8 cellular contexts compared by ENCODE assay signal in genomic region chr10:79608505-79609375, GRCh38. TPM values are rescaled to one million over a fixed set of nuclear protein-coding genes. Genes with fewer than 3 reads are reported as not detected.
DNase-seq lines count a peak whose midpoint lies in the region; ATAC-seq and TF ChIP-seq lines count a peak whose summit lies in the region.

No MANE protein-coding gene starts in this region.

- no peaks in the 10 kb centered on the region for H3K27me3 ChIP-seq in adrenal gland

- no peaks in the 10 kb centered on the region for H3K4me1 ChIP-seq in adrenal gland (replicated peaks in 1 of 2)

- DNase-seq in AG09309 (ENCODE audit: low read depth): no peak
- peak; percentile 21 for DNase-seq in NCI-H460 (ENCODE audit: extremely low read depth, low read depth)
- peak in 1 of 7 donors; percentile 9 for DNase-seq in adrenal gland
- DNase-seq in left colon: peak in 1 of 2 donors; percentile 58
- no peak for DNase-seq in type B pancreatic cell (ENCODE audit: extremely low spot score, unreplicated experiment)
- no peak for DNase-seq in cerebellar cortex (ENCODE audit: low spot score)
- DNase-seq in putamen (ENCODE audit: low spot score): no peak

- H3K4me3 ChIP-seq in AG09309 (ENCODE audit: control insufficient read depth, low read depth, low read length) (no peak overlapping the region), GM12875 (ENCODE audit: low read depth, low read length) (no peak overlapping the region), adrenal gland (no peak overlapping the region)

- no peaks in the 10 kb centered on the region for H3K4me1 Mint-ChIP-seq in type B pancreatic cell (ENCODE audit: unreplicated experiment)

- WGBS in adrenal gland, 4 donors: 55 to 65% (median 61%) methylated on average over 20 of the region's 20 CpGs

- no peaks in the 10 kb centered on the region for H3K36me3 Mint-ChIP-seq in type B pancreatic cell

- H3K9me3 Mint-ChIP-seq in type B pancreatic cell: no peaks in the 10 kb centered on the region

- intact Hi-C loops in adrenal gland (cut with DNase I): no loop called here
- intact Hi-C loops in left colon (cut with DNase I, micrococcal nuclease): no loop called here

- H3K9me3 ChIP-seq in adrenal gland (replicated peaks in 1 of 3): no peaks in the 10 kb centered on the region

- no peak overlapping the region for H3K27ac ChIP-seq in adrenal gland

- H3K36me3 ChIP-seq in adrenal gland (replicated peaks in 1 of 2): no peaks in the 10 kb centered on the region

- H3K4me3 Mint-ChIP-seq in type B pancreatic cell: no peak overlapping the region

- TF ChIP-seq CTCF in AG09309 (IDR thresholded peaks at IDR 0.05; ENCODE audit: control insufficient read depth, insufficient read depth, low read depth, low read length, missing control alignments) (peak; percentile 60), GM12875 (IDR thresholded peaks at IDR 0.05; ENCODE audit: borderline replicate concordance, insufficient read depth, low read depth, low read length) (peak; percentile 70), adrenal gland (IDR thresholded peaks at IDR 0.05) (peak in 4 of 6 experiments; percentile 27 to 41 (median 39)), type B pancreatic cell (conservative IDR thresholded peaks at IDR 0.05) (peak; percentile 76)

- peaks cover 19% of the 10 kb centered on the region for H3K27me3 Mint-ChIP-seq in type B pancreatic cell

- no peak overlapping the region for H3K27ac Mint-ChIP-seq in type B pancreatic cell

- no peak for TF ChIP-seq POLR2A in adrenal gland (IDR thresholded peaks at IDR 0.05)

- ATAC-seq in left colon: peak; percentile 62

RNA-seq across cellular contexts. Expression of gene SFTPA1, which starts 2.0 kb away (rescaled TPM):
- total RNA-seq in NCI-H460 (2014; rRNA removed; shearing (Covaris generic)): not detected in 2 replicates
- polyA plus RNA-seq in NCI-H460 (2014; cell fraction: nucleus; rRNA removed): not detected in 2 replicates
- total RNA-seq in adrenal gland (10 to 100 TPM in 1 of 8 donors, 1 to 10 TPM in 1, under 1 TPM in 1, not detected in 5; 0.81 to 11.2 (median 6.9) TPM), left colon (not detected), type B pancreatic cell (ENCODE audit: low replicate concordance) (0.22 and 5.9 TPM in 2 replicates)
- under 1 TPM in 2 of 3 donors, not detected in 1; 0.09 to 0.84 TPM for polyA plus RNA-seq in adrenal gland

RNA-seq across cellular contexts. Expression of gene SFTPA2, which starts 48.5 kb away (rescaled TPM):
- not detected in 2 replicates for total RNA-seq in NCI-H460 (2014; rRNA removed; shearing (Covaris generic))
- polyA plus RNA-seq in NCI-H460 (2014; cell fraction: nucleus; rRNA removed): not detected in 2 replicates
- total RNA-seq in adrenal gland: 10 to 100 TPM in 1 of 8 donors, 1 to 10 TPM in 1, under 1 TPM in 1, not detected in 5; 0.39 to 10.1 (median 8.6) TPM
- polyA plus RNA-seq in adrenal gland: under 1 TPM in 2 of 3 donors, not detected in 1; 0.15 to 0.77 TPM
- total RNA-seq in left colon: 1 to 10 TPM; 1.6 to 3.5 TPM
- total RNA-seq in type B pancreatic cell (ENCODE audit: low replicate concordance): 0.99 and 4.0 TPM in 2 replicates
